23 cellular contexts compared by ENCODE assay signal in genomic region chr12:130703733-130704375, GRCh38. TPM values are rescaled to one million over a fixed set of nuclear protein-coding genes. Genes with fewer than 3 reads are reported as not detected.
"Had no signal": no experiment of that assay in that cellular context is flagged by ENCODE, and none has a peak within 500 bp of the region (broad histone marks: within the 10 kb centered on the region; RNA-seq: fewer than 3 reads in every experiment).

No MANE protein-coding gene starts in this region.

- H3K36me3 ChIP-seq: adrenal gland, ascending aorta, esophagus squamous epithelium, gastrocnemius medialis, right atrium auricular region, thyroid gland had no signal

- H3K4me1 ChIP-seq: adrenal gland, ascending aorta, esophagus squamous epithelium, gastrocnemius medialis, psoas muscle, right atrium auricular region, thyroid gland had no signal

- H3K9me3 ChIP-seq: adrenal gland, ascending aorta, esophagus squamous epithelium, gastrocnemius medialis, mucosa of descending colon, psoas muscle, right atrium auricular region, thyroid gland had no signal

- H3K27ac Mint-ChIP-seq: activated naive CD8-positive, alpha-beta T cell; activated T-helper 17 cell treated with anti-CD3 and anti-CD28 coated beads, Interleukin-2, amount 50 U/mL, for 72 hours; memory B cell; stimulated activated naive CD8-positive, alpha-beta T cell treated with anti-CD3 and anti-CD28 coated beads, Interleukin-15, Interleukin-2, amounts not matched to agents 100 ng/mL and 50 ng/mL, for 24 hours had no signal

- H3K4me3 ChIP-seq: adrenal gland, ascending aorta, esophagus squamous epithelium, gastrocnemius medialis, mucosa of descending colon, psoas muscle, right atrium auricular region, thyroid gland had no signal

- H3K27me3 Mint-ChIP-seq: stimulated activated naive CD8-positive, alpha-beta T cell treated with anti-CD3 and anti-CD28 coated beads, Interleukin-15, Interleukin-2, amounts not matched to agents 100 ng/mL and 50 ng/mL, for 24 hours had no signal

- H3K4me3 Mint-ChIP-seq: activated naive CD8-positive, alpha-beta T cell; activated T-helper 17 cell treated with anti-CD3 and anti-CD28 coated beads, Interleukin-2, amount 50 U/mL, for 72 hours; memory B cell; stimulated activated naive CD8-positive, alpha-beta T cell treated with anti-CD3 and anti-CD28 coated beads, Interleukin-15, Interleukin-2, amounts not matched to agents 100 ng/mL and 50 ng/mL, for 24 hours had no signal

- ATAC-seq: activated T-helper 17 cell treated with anti-CD3 and anti-CD28 coated beads, Interleukin-2, amount 50 U/mL, for 72 hours; gastrocnemius medialis; left cardiac atrium; mucosa of descending colon; psoas muscle had no signal

- H3K27me3 ChIP-seq: adrenal gland, ascending aorta, dorsolateral prefrontal cortex, right atrium auricular region, thyroid gland had no signal

- H3K9me3 Mint-ChIP-seq: activated T-helper 17 cell treated with anti-CD3 and anti-CD28 coated beads, Interleukin-2, amount 50 U/mL, for 72 hours; stimulated activated naive CD8-positive, alpha-beta T cell treated with anti-CD3 and anti-CD28 coated beads, Interleukin-15, Interleukin-2, amounts not matched to agents 100 ng/mL and 50 ng/mL, for 24 hours had no signal

- H3K4me1 Mint-ChIP-seq: activated T-helper 17 cell treated with anti-CD3 and anti-CD28 coated beads, Interleukin-2, amount 50 U/mL, for 72 hours; memory B cell had no signal

- H3K27ac ChIP-seq: adrenal gland, ascending aorta, esophagus squamous epithelium, gastrocnemius medialis, psoas muscle, right atrium auricular region, thyroid gland, VCaP had no signal

- H3K36me3 Mint-ChIP-seq: activated naive CD8-positive, alpha-beta T cell; memory B cell had no signal

- DNase-seq: activated CD4-positive, alpha-beta T cell treated with anti-CD3 and anti-CD28 coated beads, Interleukin-2, amount 50 U/mL, for 1 hour; activated CD4-positive, CD25-positive, alpha-beta regulatory T cell treated with anti-CD3 and anti-CD28 coated beads, Interleukin-2, amount 50 U/mL, for 72 hours; activated T-cell treated with anti-CD3 and anti-CD28 coated beads, Interleukin-2, amount 50 U/mL, for 1 hour; central memory CD4-positive, alpha-beta T cell; esophagus squamous epithelium; gastrocnemius medialis; hypothalamus; left cardiac atrium; mucosa of descending colon; psoas muscle; stimulated activated CD4-positive, alpha-beta T cell treated with anti-CD3 and anti-CD28 coated beads, Interleukin-12 subunit alpha, Interleukin-12 subunit beta, amount 100 ng/mL, for 4 hours; substantia nigra; thyroid gland had no signal

RNA-seq across cellular contexts. Expression of gene RIMBP2, which starts 12.2 kb away (rescaled TPM):
- total RNA-seq: ascending aorta; T-helper 2 cell treated with Interferon-gamma antibody and Interleukin-4, amounts not matched to agents 100 ng/mL and 5 ng/mL, for 36 hours had no signal
